In genomic region chr11:17736921-17737817, GRCh38 we compare ENCODE assay signal across 29 cellular contexts. TPM values are rescaled to one million over a fixed set of nuclear protein-coding genes. Genes with fewer than 3 reads are reported as not detected.
A peak's percentile ranks its signal among the peaks of the same experiment; 100 is the strongest.
DNase-seq lines count a peak whose midpoint lies in the region; ATAC-seq and TF ChIP-seq lines count a peak whose summit lies in the region.
"Had no signal": no experiment of that assay in that cellular context is flagged by ENCODE, and none has a peak within 500 bp of the region (broad histone marks: within the 10 kb centered on the region; RNA-seq: fewer than 3 reads in every experiment).

No MANE protein-coding gene starts in this region.

- DNase-seq in NCI-H748 (lab: John Stamatoyannopoulos, UW; ENCODE audit: unreplicated experiment) (peak; percentile 13), NCI-H748 treated with DMSO at 0.1 percent for 48 hours (lab: John Stamatoyannopoulos, UW) (no peak), T-helper 17 cell (no peak), endothelial cell (ENCODE audit: low spot score) (no peak), sciatic nerve (ENCODE audit: low spot score) (peak; percentile 27), NCI-H1092 (lab: John Stamatoyannopoulos, UW) (no peak)
- no peak for DNase-seq in activated CD4-positive, alpha-beta T cell treated with anti-CD3 and anti-CD28 coated beads for 4 hours
- DNase-seq: 8988T; activated CD8-positive, alpha-beta memory T cell treated with anti-CD3 and anti-CD28 coated beads, Interleukin-2, amount 10 ng/mL, durations not matched to agents 7 days and 5 days; adrenal gland; NCI-H1048; NCI-H2081; SHP77; stimulated activated naive CD8-positive, alpha-beta T cell treated with anti-CD3 and anti-CD28 coated beads, Interleukin-15, amount 100 ng/mL, for 72 hours had no signal

- H3K4me1 Mint-ChIP-seq in T-helper 17 cell (peaks cover 2% of the 10 kb centered on the region), endothelial cell (ENCODE audit: unreplicated experiment) (peaks cover 3% of the 10 kb centered on the region)

- intact Hi-C loops in sciatic nerve (cut with DNase I) = no loop called here

- no peaks in the 10 kb centered on the region for H3K9me3 ChIP-seq in T-helper 17 cell (ENCODE audit: control insufficient read depth, low read length, poor library complexity, severe bottlenecking)
- H3K9me3 ChIP-seq: adrenal gland, heart left ventricle, upper lobe of left lung had no signal

- H3K4me3 Mint-ChIP-seq in T-helper 17 cell = peak overlapping the region; percentile 8
- peak overlapping the region; percentile 42 for H3K4me3 Mint-ChIP-seq in endothelial cell (ENCODE audit: unreplicated experiment)
- H3K4me3 Mint-ChIP-seq: activated CD8-positive, alpha-beta memory T cell treated with anti-CD3 and anti-CD28 coated beads, Interleukin-2, amount 10 ng/mL, durations not matched to agents 7 days and 5 days; activated T-helper 17 cell treated with anti-CD3 and anti-CD28 coated beads, Interleukin-2, amount 50 U/mL, for 72 hours; B cell; stimulated activated naive CD8-positive, alpha-beta T cell treated with anti-CD3 and anti-CD28 coated beads, Interleukin-15, amount 100 ng/mL, for 72 hours had no signal

- H3K27ac Mint-ChIP-seq in T-helper 17 cell (no peak overlapping the region), endothelial cell (ENCODE audit: unreplicated experiment) (peak overlapping the region; percentile 30)
- H3K27ac Mint-ChIP-seq: activated CD8-positive, alpha-beta memory T cell treated with anti-CD3 and anti-CD28 coated beads, Interleukin-2, amount 10 ng/mL, durations not matched to agents 7 days and 5 days; activated T-helper 17 cell treated with anti-CD3 and anti-CD28 coated beads, Interleukin-2, amount 50 U/mL, for 72 hours; B cell; stimulated activated naive CD8-positive, alpha-beta T cell treated with anti-CD3 and anti-CD28 coated beads, Interleukin-15, amount 100 ng/mL, for 72 hours had no signal

- H3K36me3 Mint-ChIP-seq in T-helper 17 cell (ENCODE audit: low read depth) (peaks cover 3% of the 10 kb centered on the region), endothelial cell (ENCODE audit: low read depth, unreplicated experiment) (peaks cover 4% of the 10 kb centered on the region)
- H3K36me3 Mint-ChIP-seq: activated CD8-positive, alpha-beta memory T cell treated with anti-CD3 and anti-CD28 coated beads, Interleukin-2, amount 10 ng/mL, durations not matched to agents 7 days and 5 days had no signal

- H3K27me3 Mint-ChIP-seq in T-helper 17 cell (peaks cover 34% of the 10 kb centered on the region), endothelial cell (ENCODE audit: unreplicated experiment) (peaks cover 23% of the 10 kb centered on the region)

- H3K9me3 Mint-ChIP-seq in endothelial cell (ENCODE audit: unreplicated experiment) = no peaks in the 10 kb centered on the region
- H3K9me3 Mint-ChIP-seq: activated T-helper 17 cell treated with anti-CD3 and anti-CD28 coated beads, Interleukin-2, amount 50 U/mL, for 72 hours; stimulated activated naive CD8-positive, alpha-beta T cell treated with anti-CD3 and anti-CD28 coated beads, Interleukin-15, amount 100 ng/mL, for 72 hours had no signal

- no peak for ATAC-seq in T-helper 17 cell
- no peak for ATAC-seq in sciatic nerve
- ATAC-seq in HG03139 (IDR thresholded peaks at IDR 0.05; ENCODE audit: unreplicated experiment) = no peak
- ATAC-seq: activated CD4-positive, CD25-positive, alpha-beta regulatory T cell treated with anti-CD3 and anti-CD28 coated beads, Interleukin-2, amount 50 U/mL, for 24 hours; activated CD8-positive, alpha-beta memory T cell treated with anti-CD3 and anti-CD28 coated beads, Interleukin-2, amount 10 ng/mL, durations not matched to agents 7 days and 5 days; activated T-helper 17 cell treated with anti-CD3 and anti-CD28 coated beads, Interleukin-2, amount 50 U/mL, for 72 hours; heart left ventricle; stimulated activated naive CD8-positive, alpha-beta T cell treated with anti-CD3 and anti-CD28 coated beads, Interleukin-15, amount 100 ng/mL, for 72 hours had no signal

- TF ChIP-seq CTCF in endothelial cell (IDR thresholded peaks at IDR 0.05; ENCODE audit: unreplicated experiment) = no peak

RNA-seq across cellular contexts. Expression of gene KCNC1, which starts 2.6 kb away (rescaled TPM):
- total RNA-seq in T-helper 17 cell = not detected
- not detected for total RNA-seq in endothelial cell (ENCODE audit: unreplicated experiment)
- total RNA-seq in sciatic nerve = not detected
- total RNA-seq: activated CD8-positive, alpha-beta memory T cell treated with anti-CD3 and anti-CD28 coated beads, Interleukin-2, amount 10 ng/mL, durations not matched to agents 7 days and 5 days; activated T-helper 17 cell treated with anti-CD3 and anti-CD28 coated beads, Interleukin-2, amount 50 U/mL, for 72 hours; B cell; HT-29; liver; mucosa of gallbladder; NCI-H460; osteocyte; T-helper 1 cell treated with Interleukin-12 subunit alpha and Interleukin-12 subunit beta and Interleukin-4 antibody, amounts not matched to agents 30 ng/mL and 1 ng/mL, for 36 hours; upper lobe of left lung had no signal

RNA-seq across cellular contexts. Expression of gene MYOD1, which starts 17.8 kb away (rescaled TPM):
- total RNA-seq in T-helper 17 cell (not detected), endothelial cell (ENCODE audit: unreplicated experiment) (not detected), sciatic nerve (not detected)
- total RNA-seq: activated CD8-positive, alpha-beta memory T cell treated with anti-CD3 and anti-CD28 coated beads, Interleukin-2, amount 10 ng/mL, durations not matched to agents 7 days and 5 days; activated T-helper 17 cell treated with anti-CD3 and anti-CD28 coated beads, Interleukin-2, amount 50 U/mL, for 72 hours; adrenal gland; B cell; chondrocyte; Daoy; fibroblast of lung; heart left ventricle; HT-29; liver; mucosa of gallbladder; osteocyte; T-helper 1 cell treated with Interleukin-12 subunit alpha and Interleukin-12 subunit beta and Interleukin-4 antibody, amounts not matched to agents 30 ng/mL and 1 ng/mL, for 36 hours; upper lobe of left lung had no signal

Comparison
In these comparisons a context has a peak if more than half of its experiments do, and no peak if none do; other contexts are left out.
1. DNase-seq: peak in NCI-H748 (single experiment) and sciatic nerve (single experiment); none in NCI-H748 treated with DMSO at 0.1 percent for 48 hours (single experiment), T-helper 17 cell (0 of 3), endothelial cell (single experiment), NCI-H1092 (single experiment) and activated CD4-positive, alpha-beta T cell treated with anti-CD3 and anti-CD28 coated beads for 4 hours (0 of 2).